In genomic region chr4:76147454-76148141, GRCh38 we compare ENCODE assay signal across 8 cellular contexts. TPM values are rescaled to one million over a fixed set of nuclear protein-coding genes. Genes with fewer than 3 reads are reported as not detected.
DNase-seq lines count a peak whose midpoint lies in the region; ATAC-seq and TF ChIP-seq lines count a peak whose summit lies in the region.

No MANE protein-coding gene starts in this region.

- peaks cover 29% of the 10 kb centered on the region for H3K4me1 Mint-ChIP-seq in activated T-cell treated with anti-CD3 and anti-CD28 coated beads, Interleukin-2, amount 50 U/mL, for 72 hours (ENCODE audit: low read depth)
- peaks cover 36% of the 10 kb centered on the region for H3K4me1 Mint-ChIP-seq in nephron

- peak overlapping the region; percentile 93 for H3K9ac ChIP-seq in OCI-LY3 (ENCODE audit: low read length)

- H3K27ac ChIP-seq in OCI-LY3 (ENCODE audit: low read length) (peak overlapping the region; percentile 67), thymus (ENCODE audit: low read depth) (peak overlapping the region; percentile 90)

- H4K20me1 ChIP-seq in OCI-LY3 (ENCODE audit: insufficient read depth, low read length), result peaks cover 21% of the 10 kb centered on the region

- H3K27me3 Mint-ChIP-seq in activated T-cell treated with anti-CD3 and anti-CD28 coated beads, Interleukin-2, amount 50 U/mL, for 72 hours (ENCODE audit: low read depth), result no peaks in the 10 kb centered on the region
- H3K27me3 Mint-ChIP-seq in nephron (ENCODE audit: low read depth), result no peaks in the 10 kb centered on the region

- H3K4me1 ChIP-seq in OCI-LY3 (ENCODE audit: low read length) (peaks cover 20% of the 10 kb centered on the region), thymus (ENCODE audit: control insufficient read depth, insufficient read depth, low read length) (peaks cover 10% of the 10 kb centered on the region)

- H3K9me3 Mint-ChIP-seq in activated T-cell treated with anti-CD3 and anti-CD28 coated beads, Interleukin-2, amount 50 U/mL, for 72 hours, result peaks cover 0 to under 1% of the 10 kb centered on the region in 2 donors
- H3K9me3 Mint-ChIP-seq in nephron, result no peaks in the 10 kb centered on the region

- H3K36me3 ChIP-seq in OCI-LY3 (replicated peaks; ENCODE audit: low read depth, low read length) (peaks cover 12% of the 10 kb centered on the region), thymus (ENCODE audit: control insufficient read depth, insufficient read depth) (peaks cover 4% of the 10 kb centered on the region)

- peaks cover 8 to 15% of the 10 kb centered on the region in 2 donors for H3K36me3 Mint-ChIP-seq in activated T-cell treated with anti-CD3 and anti-CD28 coated beads, Interleukin-2, amount 50 U/mL, for 72 hours (ENCODE audit: insufficient read depth in 2 of 2)
- peaks cover 14% of the 10 kb centered on the region for H3K36me3 Mint-ChIP-seq in nephron (ENCODE audit: low read depth)

- no peaks in the 10 kb centered on the region for H3K27me3 ChIP-seq in OCI-LY3 (ENCODE audit: low read depth, low read length)
- no peaks in the 10 kb centered on the region for H3K27me3 ChIP-seq in thymus (ENCODE audit: control insufficient read depth, insufficient read depth)

- peak overlapping the region; percentile 94 for H3K4me3 ChIP-seq in OCI-LY3 (ENCODE audit: low read length)
- peak overlapping the region; percentile 98 for H3K4me3 ChIP-seq in thymus (ENCODE audit: low read length)

- no peaks in the 10 kb centered on the region for H3K9me3 ChIP-seq in OCI-LY3 (ENCODE audit: insufficient read depth, low read length)
- no peaks in the 10 kb centered on the region for H3K9me3 ChIP-seq in thymus (ENCODE audit: control insufficient read depth)

- peaks cover 63% of the 10 kb centered on the region for H3K79me2 ChIP-seq in OCI-LY3 (ENCODE audit: low read length)

- peak overlapping the region; percentile 98 to 99 for H3K4me3 Mint-ChIP-seq in activated T-cell treated with anti-CD3 and anti-CD28 coated beads, Interleukin-2, amount 50 U/mL, for 72 hours
- peak overlapping the region; percentile 94 to 98 (median 97) for H3K4me3 Mint-ChIP-seq in nephron

- DNase-seq in COR-L47 (lab: John Stamatoyannopoulos, UW), result peak; percentile 95
- DNase-seq in HT-29 (ENCODE audit: low spot score), result peak; percentile 79
- DNase-seq in activated T-cell treated with anti-CD3 and anti-CD28 coated beads, Interleukin-2, amount 50 U/mL, for 72 hours, result peak; percentile 53 to 63
- DNase-seq in fibroblast of peridontal ligament (ENCODE audit: extremely low read depth), result peak; percentile 58

- TF ChIP-seq CTCF in OCI-LY3 (IDR thresholded peaks at IDR 0.05; ENCODE audit: low read depth, low read length), result no peak
- TF ChIP-seq CTCF in nephron (IDR thresholded peaks at IDR 0.05; ENCODE audit: unreplicated experiment in 3 of 3), result no peak

- peak; percentile 23 for ATAC-seq in GM21367 (IDR thresholded peaks at IDR 0.05; ENCODE audit: unreplicated experiment)
- ATAC-seq in activated T-cell treated with anti-CD3 and anti-CD28 coated beads, Interleukin-2, amount 50 U/mL, for 72 hours (replicated peaks in 1 of 2), result peak; percentile 60 to 66

- peak overlapping the region; percentile 94 for H3K27ac Mint-ChIP-seq in activated T-cell treated with anti-CD3 and anti-CD28 coated beads, Interleukin-2, amount 50 U/mL, for 72 hours
- H3K27ac Mint-ChIP-seq in nephron, result peak overlapping the region; percentile 85 to 92 (median 91)

- peak overlapping the region; percentile 79 for H3K4me2 ChIP-seq in OCI-LY3 (ENCODE audit: low read length)

- WGBS in thymus, result 2% methylated on average over 31 of the region's 31 CpGs

- H2AFZ ChIP-seq in OCI-LY3 (ENCODE audit: low read depth, low read length), result peak overlapping the region; percentile 77

RNA-seq across cellular contexts. Expression of gene NUP54, which starts 0.6 kb away (rescaled TPM):
- total RNA-seq in HT-29 (2014; rRNA removed; shearing (Covaris generic)), result 29.1 and 43.6 TPM in 2 replicates
- total RNA-seq in activated T-cell treated with anti-CD3 and anti-CD28 coated beads, Interleukin-2, amount 50 U/mL, for 72 hours, result 10 to 100 TPM; 51.3 to 51.9 TPM
- 59.3 TPM for polyA plus RNA-seq in thymus

Comparison
In these comparisons a context has a peak if more than half of its experiments do, and no peak if none do; other contexts are left out.
1. Peak in every context shown above with its lines: DNase-seq, ATAC-seq, H3K4me3 ChIP-seq and H3K27ac ChIP-seq.